ENCODE assay signal across 1 cellular context in genomic region chr12:89575405-89575804, GRCh38.
TF ChIP-seq lines count a peak whose summit lies in the region.

No MANE protein-coding gene starts in this region.

TF ChIP-seq in GM23338, 12 proteins besides CTCF, POLR2A, EP300 and RAD21 (continued from another document):
- TF ChIP-seq REST (IDR thresholded peaks at IDR 0.05; ENCODE audit: unreplicated experiment): no peak
- no peak for TF ChIP-seq ZNF462 (CRISPR knock-in tag; IDR thresholded peaks at IDR 0.05)
- no peak for TF ChIP-seq NANOG (IDR thresholded peaks at IDR 0.05; ENCODE audit: borderline replicate concordance)
- TF ChIP-seq ZNF114 (CRISPR knock-in tag; IDR thresholded peaks at IDR 0.05): no peak
- no peak for TF ChIP-seq CREB1 (CRISPR knock-in tag; IDR thresholded peaks at IDR 0.05; ENCODE audit: low read depth)
- no peak for TF ChIP-seq ETS1 (IDR thresholded peaks at IDR 0.05)
- TF ChIP-seq POLR2AphosphoS5 (IDR thresholded peaks at IDR 0.05; ENCODE audit: low read depth): no peak
